In the genomic region with DNA sequence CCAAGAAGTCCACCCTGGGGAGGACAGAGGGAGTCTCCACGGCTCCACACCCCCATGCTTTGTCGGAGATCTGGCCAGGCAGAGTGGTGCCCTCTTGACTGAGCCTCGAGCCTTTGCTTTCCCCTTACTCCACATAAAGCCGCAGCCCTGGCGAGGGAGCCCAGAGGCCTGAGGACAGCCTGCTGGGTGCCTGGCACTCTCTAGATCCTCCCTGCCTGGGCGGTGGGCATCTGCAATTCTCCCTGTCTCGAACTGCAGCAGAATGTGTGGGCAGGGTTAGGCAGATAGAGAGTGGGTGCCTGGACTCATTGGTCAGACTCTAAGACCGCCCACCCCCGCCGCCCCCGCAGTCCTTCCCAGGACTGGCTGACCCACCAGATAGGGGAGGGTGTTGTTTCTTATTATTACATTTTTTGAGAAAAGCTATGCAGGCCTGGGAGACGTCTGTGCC, we compare ENCODE assay signal across 21 cellular contexts. TPM values are rescaled to one million over a fixed set of nuclear protein-coding genes. Genes with fewer than 3 reads are reported as not detected.
DNase-seq lines count a peak whose midpoint lies in the region; ATAC-seq, FAIRE-seq and TF ChIP-seq lines count a peak whose summit lies in the region.
"Had no signal": no experiment of that assay in that cellular context is flagged by ENCODE, and none has a peak within 500 bp of the region (broad histone marks: within the 10 kb centered on the region; RNA-seq: fewer than 3 reads in every experiment).

No MANE protein-coding gene starts in this region.

- H3K79me2 ChIP-seq in GM23338 (replicated peaks; ENCODE audit: insufficient read depth) (peaks cover 47% of the 10 kb centered on the region), H1 (ENCODE audit: control insufficient read depth in 1 of 2, insufficient read depth in 2 of 2, low read length in 2 of 2) (peaks cover 0 to 6% of the 10 kb centered on the region in 2 experiments; a peak in 1 of 4 replicates), neural progenitor cell (ENCODE audit: low read depth) (no peaks in the 10 kb centered on the region)

- H3K27me3 Mint-ChIP-seq in GM23338 (ENCODE audit: insufficient read depth, low read depth, poor library complexity) (peaks cover 2% of the 10 kb centered on the region), neural progenitor cell (ENCODE audit: insufficient read depth, low read depth) (peaks cover 2% of the 10 kb centered on the region), chondrocyte (ENCODE audit: low read depth) (no peaks in the 10 kb centered on the region)
- H3K27me3 Mint-ChIP-seq: natural killer cell treated with Interleukin-12 subunit alpha and Interleukin-12 subunit beta and Interleukin-15 and Interleukin-18, amount 100 ng/mL, for 72 hours had no signal

- no peak overlapping the region for H2AFZ ChIP-seq in GM23338
- H2AFZ ChIP-seq in H1 (ENCODE audit: low read length), result no peak overlapping the region
- H2AFZ ChIP-seq in neural progenitor cell (replicated peaks), result no peak overlapping the region

- peak; percentile 17 for ATAC-seq in GM23338
- no peak for ATAC-seq in upper lobe of right lung
- ATAC-seq in GM18868 (IDR thresholded peaks at IDR 0.05; ENCODE audit: unreplicated experiment), result no peak
- ATAC-seq: activated CD8-positive, alpha-beta T cell treated with anti-CD3 and anti-CD28 coated beads, Interleukin-2, amount 10 ng/mL, durations not matched to agents 7 days and 5 days; CD8-positive, alpha-beta T cell; HCT116; left lung; natural killer cell treated with Interleukin-12 subunit alpha and Interleukin-12 subunit beta and Interleukin-15 and Interleukin-18, amount 100 ng/mL, for 72 hours; PC-3 had no signal

- no peak overlapping the region for H4K5ac ChIP-seq in H1 (ENCODE audit: insufficient read length, low read depth, low read length)

- H3K36me3 ChIP-seq in GM23338 (ENCODE audit: insufficient read depth) (no peaks in the 10 kb centered on the region), HUES48 (ENCODE audit: control insufficient read depth, insufficient read depth, low read length) (peaks cover 6% of the 10 kb centered on the region; the same call in 1 of the 2 replicates), H1 (ENCODE audit: control insufficient read depth in 2 of 4, insufficient read depth in 4 of 4, low read length in 3 of 4) (peaks cover 0 to under 1% (median 0%) of the 10 kb centered on the region in 4 experiments; a peak in 2 of 8 replicates), neural progenitor cell (no peaks in the 10 kb centered on the region), upper lobe of right lung (peaks cover 4% of the 10 kb centered on the region)

- CTCF ChIA-PET in H1 (lab: Charles Lee; ENCODE audit: partially characterized antibody), result interaction anchor here (0.7 to 4.7 kb wide), 13 partner anchors 8 to 349 kb away, joined by 3 to 46 read pairs (median 4); a partner anchor contains a TSS

- H3K27ac ChIP-seq in GM23338 (ENCODE audit: low read depth), result peak overlapping the region; percentile 30; the same call in 1 of the 2 replicates
- H3K27ac ChIP-seq in HUES48 (ENCODE audit: low read depth, low read length), result peak overlapping the region; percentile 65
- H3K27ac ChIP-seq in H1 (ENCODE audit: low read depth, low read length), result peak overlapping the region; percentile 34; the same call in 1 of the 2 replicates
- no peak overlapping the region for H3K27ac ChIP-seq in neural progenitor cell
- H3K27ac ChIP-seq in upper lobe of right lung, result no peak overlapping the region
- H3K27ac ChIP-seq: left lung had no signal

- H3K4me3 Mint-ChIP-seq in GM23338, result no peak overlapping the region
- no peak overlapping the region for H3K4me3 Mint-ChIP-seq in neural progenitor cell
- H3K4me3 Mint-ChIP-seq in chondrocyte (ENCODE audit: unreplicated experiment), result no peak overlapping the region
- H3K4me3 Mint-ChIP-seq: activated CD8-positive, alpha-beta T cell treated with anti-CD3 and anti-CD28 coated beads, Interleukin-2, amount 10 ng/mL, durations not matched to agents 7 days and 5 days; CD8-positive, alpha-beta T cell; natural killer cell treated with Interleukin-12 subunit alpha and Interleukin-12 subunit beta and Interleukin-15 and Interleukin-18, amount 100 ng/mL, for 72 hours had no signal

- H3K36me3 Mint-ChIP-seq in GM23338 (ENCODE audit: low read depth) (peaks cover 8% of the 10 kb centered on the region; the same call in 2 of the 3 replicates), neural progenitor cell (no peaks in the 10 kb centered on the region), chondrocyte (ENCODE audit: low read depth) (peaks cover 2% of the 10 kb centered on the region)
- H3K36me3 Mint-ChIP-seq: CD8-positive, alpha-beta T cell; natural killer cell treated with Interleukin-12 subunit alpha and Interleukin-12 subunit beta and Interleukin-15 and Interleukin-18, amount 100 ng/mL, for 72 hours had no signal

- H4K20me1 ChIP-seq in GM23338 (replicated peaks; ENCODE audit: insufficient read depth), result peaks cover 6% of the 10 kb centered on the region
- peaks cover 2 to 9% of the 10 kb centered on the region in 2 experiments for H4K20me1 ChIP-seq in H1 (replicated peaks in 1 of 2; ENCODE audit: control insufficient read depth in 1 of 2, insufficient read depth in 2 of 2, low read length in 2 of 2)
- H4K20me1 ChIP-seq in neural progenitor cell (ENCODE audit: low read depth), result peaks cover 23% of the 10 kb centered on the region

- H2BK5ac ChIP-seq in H1 (ENCODE audit: low read depth, low read length), result 0 out of 2 replicates have a peak overlapping the region, but pooled peaks have one; percentile 16

- H3K14ac ChIP-seq in H1 (ENCODE audit: insufficient read length), result no peak overlapping the region

- no peaks in the 10 kb centered on the region for H3K9me2 ChIP-seq in GM23338 (ENCODE audit: insufficient read depth)

- no peak overlapping the region for H3K9ac ChIP-seq in HUES48 (ENCODE audit: low read depth, low read length)
- H3K9ac ChIP-seq in H1 (replicated peaks in 1 of 4; ENCODE audit: extremely low read depth in 1 of 4, low read depth in 3 of 4, low read length in 3 of 4), result no peak overlapping the region
- no peak overlapping the region for H3K9ac ChIP-seq in neural progenitor cell

- H3K4me3 ChIP-seq in GM23338 (no peak overlapping the region), HUES48 (ENCODE audit: low read depth, low read length) (no peak overlapping the region), H1 (ENCODE audit: extremely low read depth in 1 of 4, insufficient read depth in 2 of 4, low read depth in 3 of 4, low read length in 4 of 4) (no peak overlapping the region; a peak in 1 of 8 replicates), neural progenitor cell (no peak overlapping the region), upper lobe of right lung (no peak overlapping the region)
- H3K4me3 ChIP-seq: left lung had no signal

- 79% methylated on average over 12 of the region's 12 CpGs; no CpG with 5 or more reads in 1 of the 2 experiments for WGBS in H1 (ENCODE audit: extremely low coverage in 1 of 2, insufficient coverage in 1 of 2, insufficient read length in 1 of 2, insufficient replicate concordance in 2 of 2, low coverage in 1 of 2, low lambda C conversion rate in 2 of 2, missing lambda C conversion rate in 1 of 2), 2 experiments

- no peak overlapping the region for H2BK20ac ChIP-seq in H1 (ENCODE audit: low read length)

- H3K79me1 ChIP-seq in H1 (ENCODE audit: low read depth, low read length), result peaks cover 12% of the 10 kb centered on the region; the same call in 1 of the 2 replicates

- no peaks in the 10 kb centered on the region for H3K9me3 Mint-ChIP-seq in GM23338
- H3K9me3 Mint-ChIP-seq in neural progenitor cell, result no peaks in the 10 kb centered on the region
- H3K9me3 Mint-ChIP-seq in chondrocyte (ENCODE audit: low read depth), result no peaks in the 10 kb centered on the region
- H3K9me3 Mint-ChIP-seq: CD8-positive, alpha-beta T cell; natural killer cell treated with Interleukin-12 subunit alpha and Interleukin-12 subunit beta and Interleukin-15 and Interleukin-18, amount 100 ng/mL, for 72 hours had no signal

- H3K23ac ChIP-seq in H1 (ENCODE audit: insufficient read length), result no peak overlapping the region

- H3F3A ChIP-seq in GM23338 (replicated peaks; ENCODE audit: low read depth) (0 out of 2 replicates have a peak, but pooled peaks cover 3% of the 10 kb centered on the region), neural progenitor cell (ENCODE audit: low read depth) (peaks cover 10% of the 10 kb centered on the region)

- no peak overlapping the region for H4K8ac ChIP-seq in H1 (ENCODE audit: extremely low read depth, insufficient read depth, low read length)

- no peak overlapping the region for H2BK12ac ChIP-seq in H1 (ENCODE audit: low read depth, low read length)

- no peak for TF ChIP-seq POLR2A in H1 (IDR thresholded peaks at IDR 0.05; ENCODE audit: control extremely low read depth in 1 of 2, low read depth in 2 of 2, low read length in 2 of 2)

- intact Hi-C loops in upper lobe of right lung (cut with DNase I), result no loop called here

- H3K9me3 ChIP-seq in HUES48 (ENCODE audit: control insufficient read depth, insufficient read depth, low read length), result no peaks in the 10 kb centered on the region
- H3K9me3 ChIP-seq in H1 (ENCODE audit: insufficient read depth in 2 of 2, low read depth in 1 of 2, low read length in 1 of 2), result no peaks in the 10 kb centered on the region
- H3K9me3 ChIP-seq in neural progenitor cell (ENCODE audit: low read depth), result no peaks in the 10 kb centered on the region
- no peaks in the 10 kb centered on the region for H3K9me3 ChIP-seq in upper lobe of right lung
- H3K9me3 ChIP-seq: left lung had no signal

- DNase-seq in GM23338 (ENCODE audit: low spot score) (no peak), H1 (ENCODE audit: low read depth in 1 of 2, low spot score in 2 of 2) (no peak), neural progenitor cell (ENCODE audit: low spot score) (no peak), chondrocyte (ENCODE audit: low spot score) (no peak), upper lobe of right lung (no peak)
- no peak for DNase-seq in effector CD8-positive, alpha-beta T cell (lab: John Stamatoyannopoulos, UW)
- DNase-seq: activated CD4-positive, alpha-beta T cell treated with anti-CD3 and anti-CD28 coated beads for 1 hour; activated CD8-positive, alpha-beta T cell treated with anti-CD3 and anti-CD28 coated beads, Interleukin-2, amount 10 ng/mL, durations not matched to agents 7 days and 5 days; activated gamma-delta T cell; amygdala; CD8-positive, alpha-beta T cell; dermis blood vessel endothelial cell; GDM1; left lung; PC-3; Right ventricle myocardium superior; SW 1271 had no signal

- H3K4me2 ChIP-seq in GM23338 (0 out of 2 replicates have a peak overlapping the region, but pooled peaks have one; percentile 55), H1 (ENCODE audit: insufficient read depth in 1 of 2, low read depth in 2 of 2, low read length in 2 of 2) (0 out of 4 replicates have a peak overlapping the region, but pooled peaks have one; percentile 7 to 29), neural progenitor cell (peak overlapping the region; percentile 58)

- POLR2A ChIA-PET in H1 (lab: Charles Lee; ENCODE audit: partially characterized antibody), result interaction anchor here (0.7 to 1.3 kb wide), 6 partner anchors 11 to 53 kb away, joined by 3 to 5 read pairs (median 3); a partner anchor contains a TSS

- no peak overlapping the region for H3K56ac ChIP-seq in H1 (replicated peaks; ENCODE audit: insufficient read length, low read depth, low read length)

- H3K4ac ChIP-seq in H1 (replicated peaks; ENCODE audit: insufficient read length, low read depth, low read length), result no peak overlapping the region

- H2BK120ac ChIP-seq in H1 (replicated peaks; ENCODE audit: low read depth, low read length), result no peak overlapping the region

- no peak for TF ChIP-seq EP300 in H1 (IDR thresholded peaks at IDR 0.05; ENCODE audit: borderline replicate concordance in 1 of 2, low read depth in 2 of 2, low read length in 2 of 2)

- peaks cover 47% of the 10 kb centered on the region for H3K4me1 Mint-ChIP-seq in GM23338
- H3K4me1 Mint-ChIP-seq in neural progenitor cell, result peaks cover 40% of the 10 kb centered on the region
- peaks cover 17% of the 10 kb centered on the region for H3K4me1 Mint-ChIP-seq in chondrocyte (ENCODE audit: low read depth)

- no peak overlapping the region for H2AK5ac ChIP-seq in H1 (ENCODE audit: low read depth, low read length)

- FAIRE-seq in H1 (lab: Jason Lieb, UNC), result no peak

- no peak overlapping the region for H3K27ac Mint-ChIP-seq in GM23338
- H3K27ac Mint-ChIP-seq in neural progenitor cell, result peak overlapping the region; percentile 76
- H3K27ac Mint-ChIP-seq in chondrocyte (ENCODE audit: unreplicated experiment), result no peak overlapping the region
- H3K27ac Mint-ChIP-seq: activated CD8-positive, alpha-beta T cell treated with anti-CD3 and anti-CD28 coated beads, Interleukin-2, amount 10 ng/mL, durations not matched to agents 7 days and 5 days; CD8-positive, alpha-beta T cell; natural killer cell treated with Interleukin-12 subunit alpha and Interleukin-12 subunit beta and Interleukin-15 and Interleukin-18, amount 100 ng/mL, for 72 hours had no signal

- TF ChIP-seq CTCF in GM23338 (conservative IDR thresholded peaks at IDR 0.05; ENCODE audit: low read depth in 2 of 2) (no peak), H1 (IDR thresholded peaks at IDR 0.05; ENCODE audit: control extremely low read depth in 1 of 3, insufficient read depth in 1 of 3, low read depth in 1 of 3, low read length in 3 of 3) (no peak), neural progenitor cell (IDR thresholded peaks at IDR 0.05) (no peak), chondrocyte (IDR thresholded peaks at IDR 0.05) (no peak), upper lobe of right lung (IDR thresholded peaks at IDR 0.05) (no peak)

- H3K27me3 ChIP-seq in GM23338 (ENCODE audit: insufficient read depth) (no peaks in the 10 kb centered on the region), HUES48 (ENCODE audit: control insufficient read depth, insufficient read depth, low read length) (no peaks in the 10 kb centered on the region), H1 (replicated peaks in 1 of 4; ENCODE audit: control insufficient read depth in 3 of 4, extremely low read depth in 1 of 4, insufficient read depth in 3 of 4, low read length in 3 of 4) (no peaks in the 10 kb centered on the region), neural progenitor cell (no peaks in the 10 kb centered on the region), upper lobe of right lung (no peaks in the 10 kb centered on the region)
- H3K27me3 ChIP-seq: left lung had no signal

- H3K4me1 ChIP-seq in GM23338 (ENCODE audit: insufficient read depth), result peaks cover 19% of the 10 kb centered on the region
- H3K4me1 ChIP-seq in HUES48 (ENCODE audit: control insufficient read depth, insufficient read depth, low read length), result peaks cover 17% of the 10 kb centered on the region
- peaks cover 6 to 17% (median 11%) of the 10 kb centered on the region in 4 experiments; a peak in 6 of 7 replicates for H3K4me1 ChIP-seq in H1 (replicated peaks in 1 of 4; ENCODE audit: control insufficient read depth in 3 of 4, insufficient read depth in 4 of 4, low read length in 3 of 4)
- H3K4me1 ChIP-seq in neural progenitor cell, result peaks cover 22% of the 10 kb centered on the region
- H3K4me1 ChIP-seq in upper lobe of right lung, result peaks cover 46% of the 10 kb centered on the region

- no peak overlapping the region for H4K91ac ChIP-seq in H1 (replicated peaks; ENCODE audit: insufficient read length, low read length)

- H3K23me2 ChIP-seq in H1 (ENCODE audit: low read depth, low read length), result no peaks in the 10 kb centered on the region

- H2BK15ac ChIP-seq in H1 (ENCODE audit: low read length), result no peak overlapping the region

- TF ChIP-seq RAD21 in H1 (IDR thresholded peaks at IDR 0.05 in 1 of 2, conservative IDR thresholded peaks at IDR 0.05 in 1 of 2; ENCODE audit: low read depth in 2 of 2, low read length in 2 of 2), result no peak

- H3K18ac ChIP-seq in H1 (ENCODE audit: extremely low read depth, low read length), result 0 out of 2 replicates have a peak overlapping the region, but pooled peaks have one; percentile 57

RNA-seq across cellular contexts. Expression of a gene that starts 13.9 kb away (rescaled TPM):
- total RNA-seq in GM23338 (2014; rRNA removed; shearing (Covaris generic)), result 46.5 and 47.0 TPM in 2 replicates
- 15.3 and 17.3 TPM in 2 replicates for polyA plus RNA-seq in GM23338 (2016; fragmentation: Nextera tagmentation; extraction: Ambion mirVana)
- total RNA-seq in H1 (2021; fragmentation: NEBNext Ultra II Directional; extraction: Animal tissue kit (Norgen Biotek cat#: 25700)), result 79.1 and 80.0 TPM in 2 replicates
- 45.3 and 47.6 TPM in 2 replicates for polyA plus RNA-seq in H1 (2011; rRNA removed)
- polyA plus RNA-seq in H1 (2011; cell fraction: cytosol; rRNA removed), result 23.5 TPM
- 50.9 TPM for polyA plus RNA-seq in H1 (2011; cell fraction: nucleus; rRNA removed)
- 87.4 to 98.2 TPM (median 91.4 TPM) in 4 replicates for polyA plus RNA-seq in H1 (2012, experiment 1 of 2)
- polyA plus RNA-seq in H1 (2012, experiment 2 of 2), result 157 TPM
- polyA plus RNA-seq in H1 (2013, experiment 1 of 2), result 157 TPM
- polyA plus RNA-seq in H1 (2013, experiment 2 of 2), result 166 TPM
- 30.1 and 31.7 TPM in 2 replicates for polyA minus RNA-seq in H1 (2011; rRNA and poly(A)+ RNA removed)
- polyA minus RNA-seq in H1 (2011; cell fraction: cytosol; rRNA and poly(A)+ RNA removed), result 19.2 TPM
- 22.1 TPM for polyA minus RNA-seq in H1 (2011; cell fraction: nucleus; rRNA and poly(A)+ RNA removed)
- total RNA-seq in neural progenitor cell (ENCODE audit: low replicate concordance), result 4.3 and 5.7 TPM in 2 replicates
- total RNA-seq in chondrocyte, result 61.8 to 69.1 TPM (median 67.0 TPM) in 3 replicates
- 245 TPM for total RNA-seq in upper lobe of right lung

RNA-seq across cellular contexts. Expression of a gene that starts 46.2 kb away (rescaled TPM):
- 640 and 749 TPM in 2 replicates for total RNA-seq in GM23338 (2014; rRNA removed; shearing (Covaris generic))
- 590 and 728 TPM in 2 replicates for polyA plus RNA-seq in GM23338 (2016; fragmentation: Nextera tagmentation; extraction: Ambion mirVana)
- total RNA-seq in H1 (2021; fragmentation: NEBNext Ultra II Directional; extraction: Animal tissue kit (Norgen Biotek cat#: 25700)), result 446 and 448 TPM in 2 replicates
- polyA plus RNA-seq in H1 (2011; rRNA removed), result 342 and 572 TPM in 2 replicates
- polyA plus RNA-seq in H1 (2011; cell fraction: cytosol; rRNA removed), result 639 TPM
- 94.4 TPM for polyA plus RNA-seq in H1 (2011; cell fraction: nucleus; rRNA removed)
- polyA plus RNA-seq in H1 (2012, experiment 1 of 2), result 256 to 682 TPM (median 537 TPM) in 4 replicates
- 59.1 TPM for polyA plus RNA-seq in H1 (2012, experiment 2 of 2)
- polyA plus RNA-seq in H1 (2013, experiment 1 of 2), result 274 TPM
- polyA plus RNA-seq in H1 (2013, experiment 2 of 2), result 272 TPM
- 150 and 182 TPM in 2 replicates for polyA minus RNA-seq in H1 (2011; rRNA and poly(A)+ RNA removed)
- polyA minus RNA-seq in H1 (2011; cell fraction: cytosol; rRNA and poly(A)+ RNA removed), result 259 TPM
- polyA minus RNA-seq in H1 (2011; cell fraction: nucleus; rRNA and poly(A)+ RNA removed), result 78.2 TPM
- total RNA-seq in neural progenitor cell (ENCODE audit: low replicate concordance), result 751 and 1,104 TPM in 2 replicates
- 190 to 207 TPM (median 200 TPM) in 3 replicates for total RNA-seq in chondrocyte
- 157 TPM for total RNA-seq in upper lobe of right lung

RNA-seq across cellular contexts. Expression of a gene that starts 58.3 kb away (rescaled TPM):
- total RNA-seq in GM23338 (2014; rRNA removed; shearing (Covaris generic)), result 61.8 and 76.9 TPM in 2 replicates
- 24.3 and 31.7 TPM in 2 replicates for polyA plus RNA-seq in GM23338 (2016; fragmentation: Nextera tagmentation; extraction: Ambion mirVana)
- total RNA-seq in H1 (2021; fragmentation: NEBNext Ultra II Directional; extraction: Animal tissue kit (Norgen Biotek cat#: 25700)), result 41.2 and 55.4 TPM in 2 replicates
- 26.1 and 38.5 TPM in 2 replicates for polyA plus RNA-seq in H1 (2011; rRNA removed)
- 28.6 TPM for polyA plus RNA-seq in H1 (2011; cell fraction: cytosol; rRNA removed)
- 210 TPM for polyA plus RNA-seq in H1 (2011; cell fraction: nucleus; rRNA removed)
- polyA plus RNA-seq in H1 (2012, experiment 1 of 2), result 25.5 to 31.0 TPM (median 28.0 TPM) in 4 replicates
- 17.4 TPM for polyA plus RNA-seq in H1 (2012, experiment 2 of 2)
- 90.4 TPM for polyA plus RNA-seq in H1 (2013, experiment 1 of 2)
- 88.5 TPM for polyA plus RNA-seq in H1 (2013, experiment 2 of 2)
- 42.6 and 57.5 TPM in 2 replicates for polyA minus RNA-seq in H1 (2011; rRNA and poly(A)+ RNA removed)
- polyA minus RNA-seq in H1 (2011; cell fraction: cytosol; rRNA and poly(A)+ RNA removed), result 21.2 TPM
- 70.6 TPM for polyA minus RNA-seq in H1 (2011; cell fraction: nucleus; rRNA and poly(A)+ RNA removed)
- total RNA-seq in neural progenitor cell (ENCODE audit: low replicate concordance), result 5.1 and 12.3 TPM in 2 replicates
- 48.4 to 52.5 TPM (median 50.3 TPM) in 3 replicates for total RNA-seq in chondrocyte
- 119 TPM for total RNA-seq in upper lobe of right lung

Comparison
In these comparisons a context has a peak if more than half of its experiments do, and no peak if none do; other contexts are left out.
1. H3K27ac ChIP-seq: peak in GM23338 (single experiment), HUES48 (single experiment) and H1 (single experiment); none in neural progenitor cell (single experiment) and upper lobe of right lung (single experiment).
2. Peak in every context shown above with its lines, with median percentiles within 50 percentile points of each other: H3K4me2 ChIP-seq.